Comparison of ENCODE assay signal across 8 cellular contexts in the genomic region with DNA sequence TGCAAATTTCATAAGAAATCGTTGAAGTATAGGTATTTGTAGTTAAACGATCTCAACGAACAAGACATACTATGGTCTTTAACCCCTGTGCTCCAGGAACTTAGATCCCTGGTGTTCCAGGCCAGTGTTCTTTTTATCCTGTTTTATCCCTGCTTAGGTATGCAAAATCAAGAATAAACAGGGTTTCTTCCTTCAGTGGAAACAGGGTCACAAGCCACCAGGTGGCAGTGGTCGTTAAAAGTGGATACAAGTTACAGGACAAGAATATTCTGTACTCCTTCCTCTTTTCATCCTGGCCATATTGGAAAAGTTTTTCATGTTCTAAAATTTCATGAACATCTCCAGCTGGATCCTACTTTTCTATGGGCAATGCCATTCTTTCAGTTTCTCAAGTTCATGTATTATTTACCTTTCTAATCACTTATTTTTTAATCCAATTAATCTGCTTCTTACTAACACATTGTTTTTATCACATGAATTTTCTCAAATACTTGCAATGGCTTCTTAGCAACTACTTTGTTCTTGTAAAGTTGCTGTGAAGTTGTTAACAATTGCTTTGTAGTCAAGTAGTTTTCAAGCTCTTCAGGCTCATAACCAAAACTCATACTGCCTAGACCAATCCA. TPM values are rescaled to one million over a fixed set of nuclear protein-coding genes. Genes with fewer than 3 reads are reported as not detected.
DNase-seq lines count a peak whose midpoint lies in the region; ATAC-seq lines count a peak whose summit lies in the region.

No MANE protein-coding gene starts in this region.

- in situ Hi-C loops in G401 (cut with HindIII; ENCODE audit: low sequenced_read_pairs), result no loop called here

- no peak overlapping the region for H3K4me3 Mint-ChIP-seq in activated T-cell treated with anti-CD3 and anti-CD28 coated beads, Interleukin-2, amount 50 U/mL, for 24 hours
- no peak overlapping the region for H3K4me3 Mint-ChIP-seq in activated T-helper 2 cell treated with anti-CD3 and anti-CD28 coated beads, Interferon-gamma antibody, Interleukin-2, Interleukin-4, amounts not matched to agents 10 μg/mL and 5 μg/mL and 100 μg/mL, durations not matched to agents 14 hours and 24 hours and 36 hours (ENCODE audit: low read depth)

- intact Hi-C loops in posterior cingulate gyrus (cut with DNase I), result loop anchor here (1.0 to 2.0 kb wide), 2 partner anchors 142 to 425 kb away; no protein-coding TSS in a partner anchor
- intact Hi-C loops in activated T-helper 2 cell treated with anti-CD3 and anti-CD28 coated beads, Interferon-gamma antibody, Interleukin-2, Interleukin-4, amounts not matched to agents 10 μg/mL and 5 μg/mL and 100 μg/mL, durations not matched to agents 14 hours and 24 hours and 36 hours (cut with micrococcal nuclease), result loop anchor here (5.0 kb wide), 1 partner anchor 879 kb away; no protein-coding TSS in a partner anchor

- no peak overlapping the region for H3K27ac Mint-ChIP-seq in activated T-cell treated with anti-CD3 and anti-CD28 coated beads, Interleukin-2, amount 50 U/mL, for 24 hours
- no peak overlapping the region for H3K27ac Mint-ChIP-seq in activated T-helper 2 cell treated with anti-CD3 and anti-CD28 coated beads, Interferon-gamma antibody, Interleukin-2, Interleukin-4, amounts not matched to agents 10 μg/mL and 5 μg/mL and 100 μg/mL, durations not matched to agents 14 hours and 24 hours and 36 hours

- no peaks in the 10 kb centered on the region for H3K27me3 Mint-ChIP-seq in activated T-cell treated with anti-CD3 and anti-CD28 coated beads, Interleukin-2, amount 50 U/mL, for 24 hours
- H3K27me3 Mint-ChIP-seq in activated T-helper 2 cell treated with anti-CD3 and anti-CD28 coated beads, Interferon-gamma antibody, Interleukin-2, Interleukin-4, amounts not matched to agents 10 μg/mL and 5 μg/mL and 100 μg/mL, durations not matched to agents 14 hours and 24 hours and 36 hours (ENCODE audit: low read depth), result no peaks in the 10 kb centered on the region

- no peaks in the 10 kb centered on the region for H3K36me3 Mint-ChIP-seq in activated T-cell treated with anti-CD3 and anti-CD28 coated beads, Interleukin-2, amount 50 U/mL, for 24 hours (ENCODE audit: low read depth)
- no peaks in the 10 kb centered on the region for H3K36me3 Mint-ChIP-seq in activated T-helper 2 cell treated with anti-CD3 and anti-CD28 coated beads, Interferon-gamma antibody, Interleukin-2, Interleukin-4, amounts not matched to agents 10 μg/mL and 5 μg/mL and 100 μg/mL, durations not matched to agents 14 hours and 24 hours and 36 hours (ENCODE audit: low read depth)

- H3K4me1 Mint-ChIP-seq in activated T-cell treated with anti-CD3 and anti-CD28 coated beads, Interleukin-2, amount 50 U/mL, for 24 hours (ENCODE audit: low read depth), result peaks cover 18% of the 10 kb centered on the region
- peaks cover 5% of the 10 kb centered on the region for H3K4me1 Mint-ChIP-seq in activated T-helper 2 cell treated with anti-CD3 and anti-CD28 coated beads, Interferon-gamma antibody, Interleukin-2, Interleukin-4, amounts not matched to agents 10 μg/mL and 5 μg/mL and 100 μg/mL, durations not matched to agents 14 hours and 24 hours and 36 hours (ENCODE audit: low read depth)

- ATAC-seq in HG02885 (IDR thresholded peaks at IDR 0.05; ENCODE audit: poor library complexity, unreplicated experiment), result peak; percentile 48

- DNase-seq in G401 (ENCODE audit: low spot score), result peak; percentile 64
- DNase-seq in NCI-H526 (lab: John Stamatoyannopoulos, UW), result peak; percentile 56 to 75
- peak; percentile 33 for DNase-seq in activated T-cell treated with anti-CD3 and anti-CD28 coated beads, Interleukin-2, amount 50 U/mL, for 24 hours
- DNase-seq in globus pallidus (ENCODE audit: low spot score), result peak; percentile 64
- peak in 9 of 10 donors; percentile 37 to 93 (median 73) for DNase-seq in posterior cingulate gyrus
- DNase-seq in GM19240 (ENCODE audit: insufficient read length, low spot score), result no peak
- no peak for DNase-seq in activated T-helper 2 cell treated with anti-CD3 and anti-CD28 coated beads, Interferon-gamma antibody, Interleukin-2, Interleukin-4, amounts not matched to agents 10 μg/mL and 5 μg/mL and 100 μg/mL, durations not matched to agents 14 hours and 24 hours and 36 hours (ENCODE audit: low spot score)

- no peaks in the 10 kb centered on the region for H3K9me3 Mint-ChIP-seq in activated T-cell treated with anti-CD3 and anti-CD28 coated beads, Interleukin-2, amount 50 U/mL, for 24 hours
- no peaks in the 10 kb centered on the region for H3K9me3 Mint-ChIP-seq in activated T-helper 2 cell treated with anti-CD3 and anti-CD28 coated beads, Interferon-gamma antibody, Interleukin-2, Interleukin-4, amounts not matched to agents 10 μg/mL and 5 μg/mL and 100 μg/mL, durations not matched to agents 14 hours and 24 hours and 36 hours

RNA-seq across cellular contexts. Expression of a gene that starts 16.4 kb away (rescaled TPM):
- total RNA-seq in G401 (2014; rRNA removed; shearing (Covaris generic)), result not detected in 2 replicates
- not detected in 2 replicates for total RNA-seq in activated T-helper 2 cell treated with anti-CD3 and anti-CD28 coated beads, Interferon-gamma antibody, Interleukin-2, Interleukin-4, amounts not matched to agents 10 μg/mL and 5 μg/mL and 100 μg/mL, durations not matched to agents 14 hours and 24 hours and 36 hours

Comparison
In these comparisons a context has a peak if more than half of its experiments do, and no peak if none do; other contexts are left out.
1. DNase-seq: peak in G401 (single experiment), NCI-H526 (2 of 2), activated T-cell treated with anti-CD3 and anti-CD28 coated beads, Interleukin-2, amount 50 U/mL, for 24 hours (single experiment), globus pallidus (single experiment) and posterior cingulate gyrus (9 of 10); none in GM19240 (single experiment) and activated T-helper 2 cell treated with anti-CD3 and anti-CD28 coated beads, Interferon-gamma antibody, Interleukin-2, Interleukin-4, amounts not matched to agents 10 μg/mL and 5 μg/mL and 100 μg/mL, durations not matched to agents 14 hours and 24 hours and 36 hours (single experiment).